Comparison of ENCODE assay signal across 8 cellular contexts in the genomic region with DNA sequence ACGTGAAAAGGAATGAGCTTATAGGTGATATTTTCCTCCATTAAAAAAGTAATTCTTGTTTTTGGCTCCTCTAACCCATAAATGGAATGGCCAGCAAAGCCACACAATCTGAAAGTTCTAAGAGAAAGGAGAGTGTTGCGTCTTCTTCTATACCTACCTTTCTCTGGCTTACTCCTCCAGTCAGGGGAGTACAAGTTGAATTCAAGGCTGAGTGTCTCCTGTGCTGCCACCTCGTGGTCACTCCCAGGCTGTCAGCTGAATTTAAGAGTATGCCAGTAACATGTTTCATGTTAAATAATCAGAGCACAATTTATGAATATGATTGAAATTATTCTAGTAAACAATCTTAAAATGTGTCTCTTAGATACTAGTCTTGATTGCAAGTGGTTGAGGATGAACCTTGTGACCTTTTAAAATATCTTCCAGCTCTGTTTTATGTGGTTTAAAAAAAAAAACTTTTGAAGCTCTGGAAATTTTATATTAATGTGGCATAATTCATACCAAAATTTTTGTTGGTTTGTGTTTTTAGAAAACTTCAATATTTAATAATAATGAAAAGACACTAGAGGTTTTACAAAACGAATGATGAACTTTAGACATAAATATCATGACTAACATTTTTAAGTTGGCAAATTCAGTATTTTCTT. TPM values are rescaled to one million over a fixed set of nuclear protein-coding genes. Genes with fewer than 3 reads are reported as not detected.
A peak's percentile ranks its signal among the peaks of the same experiment; 100 is the strongest.
DNase-seq lines count a peak whose midpoint lies in the region; ATAC-seq and FAIRE-seq lines count a peak whose summit lies in the region.

No MANE protein-coding gene starts in this region.

- peak; percentile 39 for DNase-seq in CMK (ENCODE audit: low read depth)
- peak; percentile 11 to 49 for DNase-seq in NOMO-1 (lab: John Stamatoyannopoulos, UW; ENCODE audit: unreplicated experiment in 2 of 2)
- DNase-seq in activated CD8-positive, alpha-beta memory T cell treated with anti-CD3 and anti-CD28 coated beads for 24 hours = peak; percentile 86
- peak; percentile 65 for DNase-seq in mucosa of gallbladder (ENCODE audit: low spot score)
- peak; percentile 58 for DNase-seq in stimulated activated CD8-positive, alpha-beta memory T cell treated with anti-CD3 and anti-CD28 coated beads, Interleukin-7, amount 100 ng/mL, for 24 hours (ENCODE audit: low read depth)

- peak; percentile 70 for FAIRE-seq in endometrium (lab: Jason Lieb, UNC)

- peak; percentile 75 for ATAC-seq in GM19463 (IDR thresholded peaks at IDR 0.05; ENCODE audit: unreplicated experiment)
- ATAC-seq in HG03575 (IDR thresholded peaks at IDR 0.05; ENCODE audit: extremely low read depth, insufficient number of reproducible peaks, low FRiP score, unreplicated experiment) = peak; percentile 64

RNA-seq across cellular contexts. Expression of gene PTHLH, which starts 31.7 kb away (rescaled TPM):
- 103 TPM for total RNA-seq in mucosa of gallbladder

Comparison
In these comparisons a context has a peak if more than half of its experiments do, and no peak if none do; other contexts are left out.
1. Peak in every context shown above with its lines: DNase-seq and ATAC-seq.
2. DNase-seq: peak in every context shown above with its lines; median percentile 86 in activated CD8-positive, alpha-beta memory T cell treated with anti-CD3 and anti-CD28 coated beads for 24 hours; 65 in mucosa of gallbladder; 58 in stimulated activated CD8-positive, alpha-beta memory T cell treated with anti-CD3 and anti-CD28 coated beads, Interleukin-7, amount 100 ng/mL, for 24 hours; 39 in CMK; 30 in NOMO-1.